Comparison of ENCODE assay signal across 7 cellular contexts in the genomic region with DNA sequence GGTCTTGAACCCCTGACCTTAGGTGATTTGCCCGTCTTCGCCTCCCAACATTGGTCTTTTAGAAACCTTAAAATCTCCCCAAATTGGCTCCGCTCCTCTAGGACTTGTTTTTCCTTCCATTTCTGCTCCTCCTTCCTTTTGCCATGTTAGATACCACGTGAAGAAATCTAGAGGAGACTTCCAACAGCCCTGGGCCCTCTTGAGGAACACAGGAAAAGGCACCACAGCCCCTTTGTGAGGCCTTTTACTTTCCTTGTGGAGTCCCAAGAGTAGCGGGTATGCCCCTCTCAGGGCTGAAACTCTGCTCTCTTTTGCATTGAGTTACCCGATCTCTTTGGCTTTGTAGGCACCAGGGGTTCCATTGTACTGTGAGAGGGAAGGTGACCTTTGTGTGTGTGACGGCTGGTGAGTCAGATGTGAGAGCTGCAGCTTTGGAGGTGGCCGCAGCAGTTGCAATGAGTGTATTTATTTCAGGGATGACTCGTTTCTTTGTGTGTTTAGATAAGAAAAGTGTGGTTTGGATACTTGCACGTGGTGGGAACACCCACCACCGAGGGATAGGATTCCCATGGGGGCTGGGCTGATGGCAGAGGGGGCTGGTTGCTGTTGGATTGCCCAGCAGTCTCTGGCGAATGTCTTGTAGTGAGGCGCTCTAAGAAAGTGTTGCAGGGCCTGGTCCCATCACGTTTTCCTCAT.
DNase-seq lines count a peak whose midpoint lies in the region; ATAC-seq and TF ChIP-seq lines count a peak whose summit lies in the region.

No MANE protein-coding gene starts in this region.

- peak overlapping the region; percentile 57 for H2BK120ac ChIP-seq in trophoblast cell (ENCODE audit: insufficient read depth, low read length, poor library complexity)

- DNase-seq in GM23248, result peak; percentile 94
- peak; percentile 75 for DNase-seq in NCI-H2107 treated with DMSO at 0.1 percent for 48 hours (lab: John Stamatoyannopoulos, UW; ENCODE audit: unreplicated experiment)
- peak; percentile 34 for DNase-seq in dermis blood vessel endothelial cell
- DNase-seq in trophoblast cell, result no peak
- no peak for DNase-seq in mucosa of descending colon
- no peak for DNase-seq in NCI-H2196 (lab: John Stamatoyannopoulos, UW; ENCODE audit: unreplicated experiment)

- no peak overlapping the region for H3K4ac ChIP-seq in trophoblast cell (ENCODE audit: low read depth, low read length)

- H3K27me3 ChIP-seq in GM23248 (replicated peaks; ENCODE audit: insufficient read depth) (no peaks in the 10 kb centered on the region), trophoblast cell (ENCODE audit: insufficient read depth, low read length) (no peaks in the 10 kb centered on the region)

- H4K20me1 ChIP-seq in GM23248 (ENCODE audit: insufficient read depth), result no peaks in the 10 kb centered on the region

- no peaks in the 10 kb centered on the region for H3K9me2 ChIP-seq in GM23248 (ENCODE audit: insufficient read depth)

- peak overlapping the region; percentile 44 for H2BK5ac ChIP-seq in trophoblast cell (ENCODE audit: low read depth, low read length, poor library complexity)

- intact Hi-C loops in mucosa of descending colon (cut with DNase I, micrococcal nuclease), result no loop called here

- peak overlapping the region; percentile 40 for H3K4me2 ChIP-seq in GM23248 (ENCODE audit: unreplicated experiment)
- H3K4me2 ChIP-seq in trophoblast cell (ENCODE audit: low read length), result no peak overlapping the region

- H3K79me1 ChIP-seq in trophoblast cell (ENCODE audit: low read length), result peaks cover 2% of the 10 kb centered on the region

- H3K14ac ChIP-seq in trophoblast cell (ENCODE audit: low read length), result no peak overlapping the region

- peak overlapping the region; percentile 4 for H2AK5ac ChIP-seq in trophoblast cell (ENCODE audit: low read length)

- H3K9ac ChIP-seq in GM23248 (peak overlapping the region; percentile 46; the same call in 1 of the 2 replicates), trophoblast cell (ENCODE audit: low read length) (no peak overlapping the region)

- TF ChIP-seq CTCF in mucosa of descending colon (IDR thresholded peaks at IDR 0.05), result no peak

- peak overlapping the region; percentile 13 for H4K91ac ChIP-seq in trophoblast cell (ENCODE audit: low read depth, low read length)

- H3K18ac ChIP-seq in trophoblast cell (ENCODE audit: low read length), result no peak overlapping the region

- H3K36me3 ChIP-seq in GM23248 (ENCODE audit: low read depth) (no peaks in the 10 kb centered on the region), trophoblast cell (ENCODE audit: control insufficient read depth in 1 of 2, insufficient read depth in 2 of 2, low read length in 2 of 2) (no peaks in the 10 kb centered on the region), mucosa of descending colon (ENCODE audit: low read depth) (no peaks in the 10 kb centered on the region)

- H3K4me1 ChIP-seq in GM23248 (ENCODE audit: insufficient read depth) (peaks cover 36% of the 10 kb centered on the region), trophoblast cell (ENCODE audit: control insufficient read depth in 1 of 2, insufficient read depth in 2 of 2, low read length in 2 of 2) (peaks cover 5 to 10% of the 10 kb centered on the region in 2 experiments), mucosa of descending colon (ENCODE audit: low read depth) (no peaks in the 10 kb centered on the region)

- no peak overlapping the region for H4K8ac ChIP-seq in trophoblast cell (ENCODE audit: low read depth, low read length)

- no peak overlapping the region for H3K23ac ChIP-seq in trophoblast cell (ENCODE audit: low read length)

- peak overlapping the region; percentile 58 for H2AFZ ChIP-seq in GM23248
- no peak overlapping the region for H2AFZ ChIP-seq in trophoblast cell (ENCODE audit: insufficient read depth, low read length, poor library complexity)

- H3K9me3 ChIP-seq in GM23248 (ENCODE audit: low read depth), result no peaks in the 10 kb centered on the region
- H3K9me3 ChIP-seq in trophoblast cell (ENCODE audit: insufficient read depth, low read depth, low read length), result no peaks in the 10 kb centered on the region
- H3K9me3 ChIP-seq in mucosa of descending colon, result no peaks in the 10 kb centered on the region

- peaks cover 20% of the 10 kb centered on the region for H3F3A ChIP-seq in GM23248 (ENCODE audit: insufficient read depth)

- peak overlapping the region; percentile 17 for H2BK12ac ChIP-seq in trophoblast cell (ENCODE audit: low read length)

- H4K12ac ChIP-seq in trophoblast cell (ENCODE audit: low read depth, low read length), result peak overlapping the region; percentile 23

- 52 to 53% methylated on average over 14 of the region's 14 CpGs for WGBS in GM23248 (ENCODE audit: low coverage in 1 of 2, low lambda C conversion rate in 2 of 2, missing lambda C conversion rate in 2 of 2), 2 experiments
- no CpG with 5 or more reads among the region's 14 CpGs for WGBS in trophoblast cell (ENCODE audit: extremely low coverage, insufficient coverage, insufficient read length)

- no peaks in the 10 kb centered on the region for H3K79me2 ChIP-seq in GM23248 (ENCODE audit: insufficient read depth)
- no peaks in the 10 kb centered on the region for H3K79me2 ChIP-seq in trophoblast cell (ENCODE audit: control insufficient read depth, insufficient read depth, low read length, poor library complexity)

- H3K27ac ChIP-seq in GM23248 (peak overlapping the region; percentile 82), trophoblast cell (ENCODE audit: low read depth, low read length) (no peak overlapping the region)

- ATAC-seq in mucosa of descending colon (no peak), GM21423 (IDR thresholded peaks at IDR 0.05; ENCODE audit: unreplicated experiment) (no peak)

- in situ Hi-C loops in GM23248 (cut with MboI), result no loop called here

- H3K4me3 ChIP-seq in GM23248, result no peak overlapping the region
- no peak overlapping the region for H3K4me3 ChIP-seq in trophoblast cell (ENCODE audit: low read depth, low read length)
- no peak overlapping the region for H3K4me3 ChIP-seq in mucosa of descending colon

Comparison
In these comparisons a context has a peak if more than half of its experiments do, and no peak if none do; other contexts are left out.
1. DNase-seq: peak in GM23248 (single experiment), NCI-H2107 treated with DMSO at 0.1 percent for 48 hours (single experiment) and dermis blood vessel endothelial cell (single experiment); none in trophoblast cell (0 of 2), mucosa of descending colon (0 of 3) and NCI-H2196 (single experiment).